ENCODE assay signal across 1 cellular context in the genomic region with DNA sequence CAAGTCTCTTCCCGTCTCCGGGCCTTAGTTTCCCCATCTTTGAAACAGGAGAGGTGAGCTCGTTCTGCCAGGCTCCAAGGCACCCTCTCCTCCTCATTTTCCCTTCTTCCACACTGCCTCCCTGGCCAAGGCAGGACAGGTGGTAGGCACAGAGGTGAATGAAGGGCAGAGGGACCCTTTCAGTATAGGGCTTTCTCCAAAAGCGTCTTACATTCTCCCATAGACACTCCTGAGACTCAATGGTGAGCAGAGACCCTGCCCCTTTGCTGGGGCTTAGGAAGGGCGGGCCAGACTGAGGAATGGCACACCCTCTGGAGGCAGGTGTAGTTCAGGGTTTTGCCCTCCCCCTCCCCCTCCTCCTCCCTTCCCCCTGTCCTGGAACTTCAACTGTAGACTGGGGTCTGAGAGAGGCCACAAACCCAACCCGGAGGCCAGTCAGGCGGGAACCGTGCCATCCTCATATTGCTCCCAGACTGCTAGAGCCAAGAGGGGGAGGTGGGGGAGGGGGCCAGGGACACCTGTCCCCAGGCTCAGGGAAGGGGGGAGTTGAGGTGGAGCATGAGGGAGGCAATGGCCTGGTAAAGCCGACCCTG.
TF ChIP-seq lines count a peak whose summit lies in the region.

No MANE protein-coding gene starts in this region.

TF ChIP-seq in HepG2, 621 proteins besides CTCF, POLR2A, EP300 and RAD21:
- TF ChIP-seq SNAI1 (CRISPR knock-in tag; IDR thresholded peaks at IDR 0.05; ENCODE audit: borderline replicate concordance), result 0 out of 2 replicates have a peak, but pooled peaks have one; percentile 1
- TF ChIP-seq ZNF350 (CRISPR knock-in tag; IDR thresholded peaks at IDR 0.05; ENCODE audit: borderline replicate concordance, low read depth), result 0 out of 2 replicates have a peak, but pooled peaks have one; percentile 20
- TF ChIP-seq, protein P1, sequence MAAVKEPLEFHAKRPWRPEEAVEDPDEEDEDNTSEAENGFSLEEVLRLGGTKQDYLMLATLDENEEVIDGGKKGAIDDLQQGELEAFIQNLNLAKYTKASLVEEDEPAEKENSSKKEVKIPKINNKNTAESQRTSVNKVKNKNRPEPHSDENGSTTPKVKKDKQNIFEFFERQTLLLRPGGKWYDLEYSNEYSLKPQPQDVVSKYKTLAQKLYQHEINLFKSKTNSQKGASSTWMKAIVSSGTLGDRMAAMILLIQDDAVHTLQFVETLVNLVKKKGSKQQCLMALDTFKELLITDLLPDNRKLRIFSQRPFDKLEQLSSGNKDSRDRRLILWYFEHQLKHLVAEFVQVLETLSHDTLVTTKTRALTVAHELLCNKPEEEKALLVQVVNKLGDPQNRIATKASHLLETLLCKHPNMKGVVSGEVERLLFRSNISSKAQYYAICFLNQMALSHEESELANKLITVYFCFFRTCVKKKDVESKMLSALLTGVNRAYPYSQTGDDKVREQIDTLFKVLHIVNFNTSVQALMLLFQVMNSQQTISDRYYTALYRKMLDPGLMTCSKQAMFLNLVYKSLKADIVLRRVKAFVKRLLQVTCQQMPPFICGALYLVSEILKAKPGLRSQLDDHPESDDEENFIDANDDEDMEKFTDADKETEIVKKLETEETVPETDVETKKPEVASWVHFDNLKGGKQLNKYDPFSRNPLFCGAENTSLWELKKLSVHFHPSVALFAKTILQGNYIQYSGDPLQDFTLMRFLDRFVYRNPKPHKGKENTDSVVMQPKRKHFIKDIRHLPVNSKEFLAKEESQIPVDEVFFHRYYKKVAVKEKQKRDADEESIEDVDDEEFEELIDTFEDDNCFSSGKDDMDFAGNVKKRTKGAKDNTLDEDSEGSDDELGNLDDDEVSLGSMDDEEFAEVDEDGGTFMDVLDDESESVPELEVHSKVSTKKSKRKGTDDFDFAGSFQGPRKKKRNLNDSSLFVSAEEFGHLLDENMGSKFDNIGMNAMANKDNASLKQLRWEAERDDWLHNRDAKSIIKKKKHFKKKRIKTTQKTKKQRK (IDR thresholded peaks at IDR 0.05; ENCODE audit: low read length), result no peak
